ENCODE assay signal across 27 cellular contexts in the genomic region with DNA sequence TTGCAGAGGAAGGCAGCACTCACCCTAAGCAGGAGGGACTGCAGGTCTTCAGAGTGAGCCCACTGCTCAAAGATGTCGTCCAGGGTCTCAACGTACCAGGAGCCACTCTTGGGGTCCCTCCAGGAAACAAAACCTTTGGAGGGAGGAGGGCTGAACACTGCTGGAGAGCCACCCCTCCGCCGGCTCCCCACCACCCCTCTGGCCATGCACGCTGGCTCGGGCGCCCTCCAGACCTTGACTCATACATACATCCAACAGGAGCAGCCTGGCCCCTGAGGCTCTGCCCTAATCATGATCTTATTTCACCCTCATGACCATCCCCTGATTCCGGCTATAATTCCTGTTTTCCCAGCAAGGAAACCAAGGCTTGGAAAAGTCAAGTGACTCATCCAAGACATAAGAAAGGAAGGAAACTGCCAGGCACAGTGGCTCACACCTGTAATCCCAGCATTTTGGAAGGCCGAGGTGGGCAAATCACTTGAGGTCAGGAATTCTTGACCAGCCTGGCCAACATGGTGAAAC. TPM values are rescaled to one million over a fixed set of nuclear protein-coding genes. Genes with fewer than 3 reads are reported as not detected.
DNase-seq lines count a peak whose midpoint lies in the region; ATAC-seq, FAIRE-seq and TF ChIP-seq lines count a peak whose summit lies in the region.
"Had no signal": no experiment of that assay in that cellular context is flagged by ENCODE, and none has a peak within 500 bp of the region (broad histone marks: within the 10 kb centered on the region; RNA-seq: fewer than 3 reads in every experiment).

No MANE protein-coding gene starts in this region.

- no peaks in the 10 kb centered on the region for H3K79me2 ChIP-seq in endothelial cell of umbilical vein (ENCODE audit: control insufficient read depth, insufficient read depth, low read length)

- no peak overlapping the region for H3K4me2 ChIP-seq in endothelial cell of umbilical vein (ENCODE audit: insufficient read depth, low read length)
- H3K4me2 ChIP-seq in neuronal stem cell (ENCODE audit: insufficient read depth, low read length, poor library complexity, severe bottlenecking) = no peak overlapping the region
- H3K4me2 ChIP-seq: A549; BLaER1 treated with 17β-estradiol and CSF1 and Interleukin-3, amounts not matched to agents 10 nM and 100 nM; GM23338 had no signal

- CTCF ChIA-PET in endothelial cell of umbilical vein (lab: Charles Lee) = no interaction called here
- CTCF ChIA-PET in activated naive CD4-positive, alpha-beta T cell treated with anti-CD3 and anti-CD28 coated beads for 36 hours (lab: Charles Lee) = no interaction called here

- H4K91ac ChIP-seq in neuronal stem cell (ENCODE audit: low read depth, low read length, poor library complexity) = no peak overlapping the region

- ATAC-seq in left ventricle myocardium superior (no peak), GM18498 (IDR thresholded peaks at IDR 0.05; ENCODE audit: unreplicated experiment) (no peak)
- ATAC-seq in stimulated activated memory B cell treated with anti-CD40 and anti-IgM and Interleukin-4, amounts not matched to agents 10 μg/mL and 1 μg/mL and 100 μg/mL, for 72 hours = no peak
- ATAC-seq: A549, GM12878, GM23338, HCT116 had no signal

- H3K4me1 ChIP-seq in cardiac muscle cell (ENCODE audit: low read depth) (peaks cover 35% of the 10 kb centered on the region), endothelial cell of umbilical vein (ENCODE audit: control insufficient read depth, extremely low read depth, insufficient read depth, low read length) (peaks cover 7% of the 10 kb centered on the region), neuronal stem cell (ENCODE audit: control insufficient read depth in 2 of 2, insufficient read depth in 1 of 2, low read depth in 1 of 2, low read length in 2 of 2) (no peaks in the 10 kb centered on the region)
- H3K4me1 ChIP-seq: A549, BE2C had no signal

- peak; percentile 84 for FAIRE-seq in endothelial cell of umbilical vein (lab: Jason Lieb, UNC)
- FAIRE-seq: A549, D721Med, GM12878, GM18507 had no signal

- no TSS peak for BruUV-seq in endothelial cell of umbilical vein (replicated peaks; lab: Mats Ljungman, UMichigan)

- H3K27me3 ChIP-seq in cardiac muscle cell = no peaks in the 10 kb centered on the region
- no peaks in the 10 kb centered on the region for H3K27me3 ChIP-seq in endothelial cell of umbilical vein (ENCODE audit: control insufficient read depth in 2 of 2, insufficient read depth in 2 of 2, low read length in 2 of 2)
- no peaks in the 10 kb centered on the region for H3K27me3 ChIP-seq in neuronal stem cell (ENCODE audit: control insufficient read depth in 3 of 3, insufficient read depth in 3 of 3, low read depth in 1 of 3, low read length in 3 of 3)
- H3K27me3 ChIP-seq: BE2C; BLaER1 treated with 17β-estradiol and CSF1 and Interleukin-3, amounts not matched to agents 10 nM and 100 nM had no signal

- H3K4me1 Mint-ChIP-seq in stimulated activated memory B cell treated with anti-CD40 and anti-IgM and Interleukin-4, amounts not matched to agents 10 μg/mL and 1 μg/mL and 100 μg/mL, for 72 hours = no peaks in the 10 kb centered on the region
- H3K4me1 Mint-ChIP-seq in activated naive CD4-positive, alpha-beta T cell treated with anti-CD3 and anti-CD28 coated beads for 36 hours (ENCODE audit: low read depth) = no peaks in the 10 kb centered on the region
- H3K4me1 Mint-ChIP-seq: CD14-positive monocyte; CD8-positive, alpha-beta memory T cell had no signal

- WGBS in neuronal stem cell (ENCODE audit: extremely low coverage in 2 of 2, insufficient read length in 2 of 2, insufficient replicate concordance in 1 of 2), 2 donors = no CpG with 5 or more reads among the region's 9 CpGs

- H2BK5ac ChIP-seq in neuronal stem cell (ENCODE audit: low read length) = peak overlapping the region; percentile 66

- no peak overlapping the region for H3K4me3 Mint-ChIP-seq in stimulated activated memory B cell treated with anti-CD40 and anti-IgM and Interleukin-4, amounts not matched to agents 10 μg/mL and 1 μg/mL and 100 μg/mL, for 72 hours
- H3K4me3 Mint-ChIP-seq in activated naive CD4-positive, alpha-beta T cell treated with anti-CD3 and anti-CD28 coated beads for 36 hours = no peak overlapping the region
- H3K4me3 Mint-ChIP-seq: CD14-positive monocyte; CD4-positive, alpha-beta T cell; CD8-positive, alpha-beta memory T cell; GM23338; H9 had no signal

- TF ChIP-seq POLR2A in endothelial cell of umbilical vein (IDR thresholded peaks at IDR 0.05; ENCODE audit: low read depth, low read length) = no peak

- H4K20me1 ChIP-seq in endothelial cell of umbilical vein (replicated peaks; ENCODE audit: control insufficient read depth, extremely low read depth, insufficient read depth, low read length) = no peaks in the 10 kb centered on the region
- H4K20me1 ChIP-seq: BLaER1 treated with 17β-estradiol and CSF1 and Interleukin-3, amounts not matched to agents 10 nM and 100 nM had no signal

- H3K4me3 ChIP-seq in cardiac muscle cell (no peak overlapping the region), endothelial cell of umbilical vein (replicated peaks in 1 of 3; ENCODE audit: insufficient read depth in 1 of 3, low read depth in 1 of 3, low read length in 3 of 3) (no peak overlapping the region), neuronal stem cell (ENCODE audit: low read length in 2 of 2) (no peak overlapping the region)
- H3K4me3 ChIP-seq: A549; BLaER1 treated with 17β-estradiol and CSF1 and Interleukin-3, amounts not matched to agents 10 nM and 100 nM; GM12878; GM23338 had no signal

- no peak overlapping the region for H2BK15ac ChIP-seq in neuronal stem cell (ENCODE audit: low read length)

- H3K9me1 ChIP-seq in endothelial cell of umbilical vein (replicated peaks; ENCODE audit: control insufficient read depth, extremely low read depth, insufficient read depth, low read length) = no peaks in the 10 kb centered on the region

- H3K18ac ChIP-seq in neuronal stem cell (ENCODE audit: low read length) = no peak overlapping the region

- no peak for TF ChIP-seq CTCF in cardiac muscle cell (IDR thresholded peaks at IDR 0.05; ENCODE audit: low read depth, low read length)
- TF ChIP-seq CTCF in endothelial cell of umbilical vein (IDR thresholded peaks at IDR 0.05; ENCODE audit: extremely low read depth in 1 of 2, insufficient read depth in 1 of 2, low read depth in 1 of 2, low read length in 2 of 2) = no peak

- peaks cover 5% of the 10 kb centered on the region for H3K79me1 ChIP-seq in neuronal stem cell (ENCODE audit: low read depth, low read length)

- POLR2A ChIA-PET in endothelial cell of umbilical vein (lab: Charles Lee) = no interaction called here

- no peak overlapping the region for H2AK5ac ChIP-seq in neuronal stem cell (ENCODE audit: low read depth, low read length)

- H2BK12ac ChIP-seq in neuronal stem cell (ENCODE audit: low read length) = no peak overlapping the region

- no peak overlapping the region for H3K9ac ChIP-seq in endothelial cell of umbilical vein (replicated peaks; ENCODE audit: extremely low read depth, insufficient read depth, low read length)
- H3K9ac ChIP-seq in neuronal stem cell (ENCODE audit: low read depth, low read length, poor library complexity) = no peak overlapping the region
- H3K9ac ChIP-seq: BLaER1 treated with 17β-estradiol and CSF1 and Interleukin-3, amounts not matched to agents 10 nM and 100 nM had no signal

- intact Hi-C loops in left ventricle myocardium superior (cut with micrococcal nuclease) = no loop called here
- intact Hi-C loops in endothelial cell of umbilical vein (cut with micrococcal nuclease) = no loop called here
- intact Hi-C loops in activated naive CD4-positive, alpha-beta T cell treated with anti-CD3 and anti-CD28 coated beads for 36 hours (cut with micrococcal nuclease) = no loop called here

- H3K27ac Mint-ChIP-seq in stimulated activated memory B cell treated with anti-CD40 and anti-IgM and Interleukin-4, amounts not matched to agents 10 μg/mL and 1 μg/mL and 100 μg/mL, for 72 hours = no peak overlapping the region
- H3K27ac Mint-ChIP-seq in activated naive CD4-positive, alpha-beta T cell treated with anti-CD3 and anti-CD28 coated beads for 36 hours = no peak overlapping the region
- H3K27ac Mint-ChIP-seq: CD4-positive, alpha-beta T cell; GM23338 had no signal

- H4K8ac ChIP-seq in neuronal stem cell (ENCODE audit: low read depth, low read length) = no peak overlapping the region

- peak overlapping the region; percentile 95 for H3K27ac ChIP-seq in cardiac muscle cell
- H3K27ac ChIP-seq in endothelial cell of umbilical vein (ENCODE audit: insufficient read depth, low read depth, low read length) = no peak overlapping the region
- no peak overlapping the region for H3K27ac ChIP-seq in neuronal stem cell (replicated peaks; ENCODE audit: low read length)
- H3K27ac ChIP-seq: A549; BLaER1 treated with 17β-estradiol and CSF1 and Interleukin-3, amounts not matched to agents 10 nM and 100 nM had no signal

- H3K36me3 Mint-ChIP-seq in stimulated activated memory B cell treated with anti-CD40 and anti-IgM and Interleukin-4, amounts not matched to agents 10 μg/mL and 1 μg/mL and 100 μg/mL, for 72 hours = peaks cover 68% of the 10 kb centered on the region
- peaks cover 14% of the 10 kb centered on the region for H3K36me3 Mint-ChIP-seq in activated naive CD4-positive, alpha-beta T cell treated with anti-CD3 and anti-CD28 coated beads for 36 hours (ENCODE audit: low read depth)

- H3K27me3 Mint-ChIP-seq in stimulated activated memory B cell treated with anti-CD40 and anti-IgM and Interleukin-4, amounts not matched to agents 10 μg/mL and 1 μg/mL and 100 μg/mL, for 72 hours = no peaks in the 10 kb centered on the region
- no peaks in the 10 kb centered on the region for H3K27me3 Mint-ChIP-seq in activated naive CD4-positive, alpha-beta T cell treated with anti-CD3 and anti-CD28 coated beads for 36 hours (ENCODE audit: low read depth)
- H3K27me3 Mint-ChIP-seq: CD4-positive, alpha-beta T cell; CD8-positive, alpha-beta memory T cell had no signal

- no peak overlapping the region for H3K4ac ChIP-seq in neuronal stem cell (ENCODE audit: low read length)

- no peak for DNase-seq in cardiac muscle cell (ENCODE audit: low read depth in 1 of 2, low spot score in 1 of 2)
- no peak for DNase-seq in left ventricle myocardium superior
- peak; percentile 40 for DNase-seq in endothelial cell of umbilical vein (ENCODE audit: low read depth, low spot score)
- DNase-seq in neuronal stem cell (ENCODE audit: low spot score) = no peak
- no peak for DNase-seq in activated naive CD4-positive, alpha-beta T cell treated with anti-CD3 and anti-CD28 coated beads for 36 hours
- DNase-seq: 8988T; ACHN; AML-193; BE2C; CD4-positive, alpha-beta T cell; CD8-positive, alpha-beta memory T cell; DMS 273 treated with DMSO at 0.1 percent for 48 hours; DMS79; EL; GDM1; H9 had no signal

- H3K14ac ChIP-seq in neuronal stem cell (ENCODE audit: low read length) = no peak overlapping the region

- no peaks in the 10 kb centered on the region for H3K9me3 ChIP-seq in cardiac muscle cell (ENCODE audit: low read depth)
- no peaks in the 10 kb centered on the region for H3K9me3 ChIP-seq in endothelial cell of umbilical vein (replicated peaks; ENCODE audit: control insufficient read depth, insufficient read depth, low read length)
- peaks cover 0 to 4% of the 10 kb centered on the region in 2 donors for H3K9me3 ChIP-seq in neuronal stem cell (replicated peaks in 1 of 2; ENCODE audit: control insufficient read depth in 2 of 2, insufficient read depth in 1 of 2, low read depth in 1 of 2, low read length in 2 of 2)
- H3K9me3 ChIP-seq: A549, BE2C had no signal

- no peak overlapping the region for H2AFZ ChIP-seq in endothelial cell of umbilical vein (ENCODE audit: low read depth, low read length)
- H2AFZ ChIP-seq in neuronal stem cell (ENCODE audit: low read length) = no peak overlapping the region
- H2AFZ ChIP-seq: GM23338 had no signal

- H3K23ac ChIP-seq in neuronal stem cell (ENCODE audit: low read depth, low read length, poor library complexity) = no peak overlapping the region

- H2BK120ac ChIP-seq in neuronal stem cell (ENCODE audit: low read depth, low read length) = no peak overlapping the region

- dilution Hi-C loops in endothelial cell of umbilical vein (cut with MboI; ENCODE audit: extremely low pct_ligation_motif_present, low sequenced_read_pairs) = no loop called here

- H3K9me3 Mint-ChIP-seq in stimulated activated memory B cell treated with anti-CD40 and anti-IgM and Interleukin-4, amounts not matched to agents 10 μg/mL and 1 μg/mL and 100 μg/mL, for 72 hours = no peaks in the 10 kb centered on the region
- no peaks in the 10 kb centered on the region for H3K9me3 Mint-ChIP-seq in activated naive CD4-positive, alpha-beta T cell treated with anti-CD3 and anti-CD28 coated beads for 36 hours
- H3K9me3 Mint-ChIP-seq: CD4-positive, alpha-beta T cell had no signal

- peaks cover 4% of the 10 kb centered on the region for H3K36me3 ChIP-seq in cardiac muscle cell
- peaks cover 0 to 3% of the 10 kb centered on the region in 2 experiments for H3K36me3 ChIP-seq in endothelial cell of umbilical vein (ENCODE audit: control insufficient read depth in 2 of 2, extremely low read depth in 1 of 2, insufficient read depth in 2 of 2, low read length in 2 of 2)
- H3K36me3 ChIP-seq in neuronal stem cell (replicated peaks in 1 of 2; ENCODE audit: control insufficient read depth in 2 of 2, insufficient read depth in 2 of 2, low read length in 2 of 2) = peaks cover 7 to 21% of the 10 kb centered on the region in 2 donors
- H3K36me3 ChIP-seq: BE2C had no signal

RNA-seq across cellular contexts. Expression of a gene that starts 18.0 kb away (rescaled TPM):
- total RNA-seq in cardiac muscle cell (not detected in 2 replicates), left ventricle myocardium superior (not detected), endothelial cell of umbilical vein (not detected in 2 replicates)
- polyA plus RNA-seq in cardiac muscle cell (0.26 TPM in 1 of 2 replicates, not detected in the other), endothelial cell of umbilical vein (not detected in 2 replicates)
- polyA plus RNA-seq in endothelial cell of umbilical vein (2011; cell fraction: cytosol; rRNA removed) = not detected in 2 replicates
- polyA plus RNA-seq in endothelial cell of umbilical vein (2011; cell fraction: nucleus; rRNA removed) = not detected in 2 replicates
- polyA plus RNA-seq in endothelial cell of umbilical vein (2012) = not detected in 2 replicates
- polyA minus RNA-seq in endothelial cell of umbilical vein = not detected in 2 replicates
- not detected for polyA minus RNA-seq in endothelial cell of umbilical vein (2011; cell fraction: cytosol; rRNA and poly(A)+ RNA removed)
- polyA minus RNA-seq in endothelial cell of umbilical vein (2011; cell fraction: nucleus; rRNA and poly(A)+ RNA removed) = not detected in 2 replicates
- polyA plus RNA-seq in neuronal stem cell (2013, experiment 1 of 2) = not detected
- not detected for polyA plus RNA-seq in neuronal stem cell (2013, experiment 2 of 2)
- not detected for total RNA-seq in activated naive CD4-positive, alpha-beta T cell treated with anti-CD3 and anti-CD28 coated beads for 36 hours
- total RNA-seq: CD4-positive, alpha-beta T cell; CD8-positive, alpha-beta memory T cell; GM12878; GM23338; H4; H9 had no signal
- polyA plus RNA-seq: A549; CD14-positive monocyte; CD8-positive, alpha-beta memory T cell; GM12878; GM23338 had no signal

RNA-seq across cellular contexts. Expression of a gene that starts 30.1 kb away (rescaled TPM):
- total RNA-seq in cardiac muscle cell (83.9 and 96.1 TPM in 2 replicates), left ventricle myocardium superior (14.9 TPM), endothelial cell of umbilical vein (9.0 and 10.5 TPM in 2 replicates)
- polyA plus RNA-seq in cardiac muscle cell (44.7 and 65.9 TPM in 2 replicates), endothelial cell of umbilical vein (12.8 and 14.1 TPM in 2 replicates)
- 11.5 and 12.7 TPM in 2 replicates for polyA plus RNA-seq in endothelial cell of umbilical vein (2011; cell fraction: cytosol; rRNA removed)
- 13.3 and 15.7 TPM in 2 replicates for polyA plus RNA-seq in endothelial cell of umbilical vein (2011; cell fraction: nucleus; rRNA removed)
- polyA plus RNA-seq in endothelial cell of umbilical vein (2012) = 5.9 and 6.4 TPM in 2 replicates
- 10.3 and 13.0 TPM in 2 replicates for polyA minus RNA-seq in endothelial cell of umbilical vein
- polyA minus RNA-seq in endothelial cell of umbilical vein (2011; cell fraction: cytosol; rRNA and poly(A)+ RNA removed) = 116 TPM
- polyA minus RNA-seq in endothelial cell of umbilical vein (2011; cell fraction: nucleus; rRNA and poly(A)+ RNA removed) = 2.5 and 3.8 TPM in 2 replicates
- 7.5 TPM for polyA plus RNA-seq in neuronal stem cell (2013, experiment 1 of 2)
- 6.9 TPM for polyA plus RNA-seq in neuronal stem cell (2013, experiment 2 of 2)
- total RNA-seq in activated naive CD4-positive, alpha-beta T cell treated with anti-CD3 and anti-CD28 coated beads for 36 hours = 1 to 10 TPM; 6.3 to 6.5 TPM

RNA-seq across cellular contexts. Expression of a gene that starts 32.7 kb away (rescaled TPM):
- 13.6 and 17.8 TPM in 2 replicates for total RNA-seq in cardiac muscle cell
- polyA plus RNA-seq in cardiac muscle cell = 9.0 and 9.4 TPM in 2 replicates
- total RNA-seq in left ventricle myocardium superior = 17.1 TPM
- total RNA-seq in endothelial cell of umbilical vein = 21.4 and 23.3 TPM in 2 replicates
- 7.6 and 8.0 TPM in 2 replicates for polyA plus RNA-seq in endothelial cell of umbilical vein
- 6.9 and 7.5 TPM in 2 replicates for polyA plus RNA-seq in endothelial cell of umbilical vein (2011; cell fraction: cytosol; rRNA removed)
- polyA plus RNA-seq in endothelial cell of umbilical vein (2011; cell fraction: nucleus; rRNA removed) = 16.0 and 24.5 TPM in 2 replicates
- polyA plus RNA-seq in endothelial cell of umbilical vein (2012) = 9.2 and 10.4 TPM in 2 replicates
- 29.4 and 38.1 TPM in 2 replicates for polyA minus RNA-seq in endothelial cell of umbilical vein
- 15.9 TPM for polyA minus RNA-seq in endothelial cell of umbilical vein (2011; cell fraction: cytosol; rRNA and poly(A)+ RNA removed)
- 22.9 and 28.5 TPM in 2 replicates for polyA minus RNA-seq in endothelial cell of umbilical vein (2011; cell fraction: nucleus; rRNA and poly(A)+ RNA removed)
- polyA plus RNA-seq in neuronal stem cell (2013, experiment 1 of 2) = 10.1 TPM
- 10.0 TPM for polyA plus RNA-seq in neuronal stem cell (2013, experiment 2 of 2)
- total RNA-seq in activated naive CD4-positive, alpha-beta T cell treated with anti-CD3 and anti-CD28 coated beads for 36 hours = 1 to 10 TPM; 7.1 to 9.8 TPM

RNA-seq across cellular contexts. Expression of a gene that starts 37.4 kb away (rescaled TPM):
- total RNA-seq in cardiac muscle cell (not detected in 2 replicates), left ventricle myocardium superior (not detected), endothelial cell of umbilical vein (not detected in 2 replicates)
- polyA plus RNA-seq in cardiac muscle cell (0.38 TPM in 1 of 2 replicates, not detected in the other), endothelial cell of umbilical vein (not detected in 2 replicates)
- polyA plus RNA-seq in endothelial cell of umbilical vein (2011; cell fraction: cytosol; rRNA removed) = not detected in 2 replicates
- not detected in 2 replicates for polyA plus RNA-seq in endothelial cell of umbilical vein (2011; cell fraction: nucleus; rRNA removed)
- not detected in 2 replicates for polyA plus RNA-seq in endothelial cell of umbilical vein (2012)
- polyA minus RNA-seq in endothelial cell of umbilical vein = not detected in 2 replicates
- polyA minus RNA-seq in endothelial cell of umbilical vein (2011; cell fraction: cytosol; rRNA and poly(A)+ RNA removed) = not detected
- not detected in 2 replicates for polyA minus RNA-seq in endothelial cell of umbilical vein (2011; cell fraction: nucleus; rRNA and poly(A)+ RNA removed)
- polyA plus RNA-seq in neuronal stem cell (2013, experiment 1 of 2) = not detected
- polyA plus RNA-seq in neuronal stem cell (2013, experiment 2 of 2) = not detected
- not detected for total RNA-seq in activated naive CD4-positive, alpha-beta T cell treated with anti-CD3 and anti-CD28 coated beads for 36 hours
- total RNA-seq: CD4-positive, alpha-beta T cell; CD8-positive, alpha-beta memory T cell; GM23338; H4; H9 had no signal
- polyA plus RNA-seq: A549; CD14-positive monocyte; CD8-positive, alpha-beta memory T cell; GM12878; GM23338 had no signal

RNA-seq across cellular contexts. Expression of a gene that starts 55.7 kb away (rescaled TPM):
- total RNA-seq in cardiac muscle cell (0.95 TPM in 1 of 2 replicates, not detected in the other), left ventricle myocardium superior (not detected), endothelial cell of umbilical vein (not detected in 2 replicates)
- polyA plus RNA-seq in cardiac muscle cell (0.35 and 0.42 TPM in 2 replicates), endothelial cell of umbilical vein (0.29 and 0.48 TPM in 2 replicates)
- polyA plus RNA-seq in endothelial cell of umbilical vein (2011; cell fraction: cytosol; rRNA removed) = not detected in 2 replicates
- polyA plus RNA-seq in endothelial cell of umbilical vein (2011; cell fraction: nucleus; rRNA removed) = 0.53 and 0.83 TPM in 2 replicates
- polyA plus RNA-seq in endothelial cell of umbilical vein (2012) = 0.44 TPM in 1 of 2 replicates, not detected in the other
- polyA minus RNA-seq in endothelial cell of umbilical vein = not detected in 2 replicates
- not detected for polyA minus RNA-seq in endothelial cell of umbilical vein (2011; cell fraction: cytosol; rRNA and poly(A)+ RNA removed)
- polyA minus RNA-seq in endothelial cell of umbilical vein (2011; cell fraction: nucleus; rRNA and poly(A)+ RNA removed) = not detected in 2 replicates
- 0.21 TPM for polyA plus RNA-seq in neuronal stem cell (2013, experiment 1 of 2)
- not detected for polyA plus RNA-seq in neuronal stem cell (2013, experiment 2 of 2)
- total RNA-seq in activated naive CD4-positive, alpha-beta T cell treated with anti-CD3 and anti-CD28 coated beads for 36 hours = not detected
- total RNA-seq: CD8-positive, alpha-beta memory T cell; H9 had no signal
- polyA plus RNA-seq: CD14-positive monocyte; CD8-positive, alpha-beta memory T cell; GM23338 had no signal
